25 cellular contexts compared by ENCODE assay signal in the genomic region with DNA sequence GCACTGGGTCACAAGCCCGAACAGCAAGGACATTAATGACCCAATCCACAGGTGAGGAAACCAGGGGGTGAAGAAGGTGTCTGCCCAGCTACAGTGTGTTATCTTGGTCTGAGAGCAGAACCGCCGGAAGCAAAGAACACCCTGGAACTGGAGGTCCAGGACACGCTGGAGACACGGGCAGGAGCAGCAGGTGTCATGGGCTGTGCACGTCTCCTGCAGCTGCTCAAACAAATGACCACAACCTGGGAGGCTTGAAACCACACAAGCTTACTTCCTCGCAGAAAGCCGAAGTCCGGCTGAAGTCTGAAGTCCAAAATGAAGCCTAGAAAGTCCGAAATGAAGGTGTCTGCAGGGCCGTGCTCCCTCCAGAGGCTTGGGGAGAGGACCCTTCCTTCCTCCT.
DNase-seq lines count a peak whose midpoint lies in the region; ATAC-seq, FAIRE-seq and TF ChIP-seq lines count a peak whose summit lies in the region.
"Had no signal": no experiment of that assay in that cellular context is flagged by ENCODE, and none has a peak within 500 bp of the region (broad histone marks: within the 10 kb centered on the region; RNA-seq: fewer than 3 reads in every experiment).

No MANE protein-coding gene starts in this region.

- ATAC-seq in stimulated activated memory B cell treated with anti-CD40 and anti-IgM and Interleukin-4, amounts not matched to agents 10 μg/mL and 1 μg/mL and 100 μg/mL, for 72 hours = no peak
- ATAC-seq: A549, GM12878, Right ventricle myocardium inferior had no signal

- H3K4me3 Mint-ChIP-seq in HFFc6 = no peak overlapping the region
- no peak overlapping the region for H3K4me3 Mint-ChIP-seq in stimulated activated memory B cell treated with anti-CD40 and anti-IgM and Interleukin-4, amounts not matched to agents 10 μg/mL and 1 μg/mL and 100 μg/mL, for 72 hours
- H3K4me3 Mint-ChIP-seq in activated naive CD4-positive, alpha-beta T cell treated with anti-CD3 and anti-CD28 coated beads for 36 hours = no peak overlapping the region
- H3K4me3 Mint-ChIP-seq: CD4-positive, alpha-beta memory T cell; IgD-negative memory B cell had no signal

- no peak overlapping the region for H2AFZ ChIP-seq in osteoblast (ENCODE audit: low read length)
- H2AFZ ChIP-seq: PC-9 had no signal

- H3K27me3 Mint-ChIP-seq in HFFc6 (ENCODE audit: insufficient read depth) = peaks cover 64% of the 10 kb centered on the region
- H3K27me3 Mint-ChIP-seq in stimulated activated memory B cell treated with anti-CD40 and anti-IgM and Interleukin-4, amounts not matched to agents 10 μg/mL and 1 μg/mL and 100 μg/mL, for 72 hours = peaks cover 15% of the 10 kb centered on the region
- peaks cover under 1% of the 10 kb centered on the region for H3K27me3 Mint-ChIP-seq in activated naive CD4-positive, alpha-beta T cell treated with anti-CD3 and anti-CD28 coated beads for 36 hours (ENCODE audit: low read depth)

- peaks cover 6% of the 10 kb centered on the region; the same call in 1 of the 2 replicates for H3K9me3 ChIP-seq in NT2/D1 (ENCODE audit: insufficient read depth, low read length)
- H3K9me3 ChIP-seq in kidney (ENCODE audit: control insufficient read depth in 1 of 2, low read length in 2 of 2) = no peaks in the 10 kb centered on the region
- no peaks in the 10 kb centered on the region for H3K9me3 ChIP-seq in osteoblast (ENCODE audit: low read depth, low read length)
- H3K9me3 ChIP-seq: A549, Caco-2, HAP-1 had no signal

- CTCF ChIA-PET in activated naive CD4-positive, alpha-beta T cell treated with anti-CD3 and anti-CD28 coated beads for 36 hours (lab: Charles Lee) = no interaction called here

- H3K79me2 ChIP-seq in osteoblast (ENCODE audit: insufficient read depth, low read length) = no peaks in the 10 kb centered on the region

- H3K9ac ChIP-seq in NT2/D1 (ENCODE audit: insufficient read length, low read depth) = peak overlapping the region; percentile 23
- no peak overlapping the region for H3K9ac ChIP-seq in kidney (ENCODE audit: low read length in 2 of 2)

- peaks cover 12% of the 10 kb centered on the region for H3K4me1 Mint-ChIP-seq in HFFc6 (ENCODE audit: low read depth)
- no peaks in the 10 kb centered on the region for H3K4me1 Mint-ChIP-seq in stimulated activated memory B cell treated with anti-CD40 and anti-IgM and Interleukin-4, amounts not matched to agents 10 μg/mL and 1 μg/mL and 100 μg/mL, for 72 hours
- H3K4me1 Mint-ChIP-seq in activated naive CD4-positive, alpha-beta T cell treated with anti-CD3 and anti-CD28 coated beads for 36 hours (ENCODE audit: low read depth) = no peaks in the 10 kb centered on the region
- H3K4me1 Mint-ChIP-seq: CD4-positive, alpha-beta memory T cell; IgD-negative memory B cell had no signal

- H3K27me3 ChIP-seq in NT2/D1 (ENCODE audit: insufficient read depth, insufficient read length) = peaks cover 58% of the 10 kb centered on the region
- peaks cover 5% of the 10 kb centered on the region for H3K27me3 ChIP-seq in osteoblast (ENCODE audit: insufficient read depth, low read length)

- intact Hi-C loops in kidney (cut with DNase I) = no loop called here
- intact Hi-C loops in activated naive CD4-positive, alpha-beta T cell treated with anti-CD3 and anti-CD28 coated beads for 36 hours (cut with micrococcal nuclease) = no loop called here

- no peak overlapping the region for H3K27ac ChIP-seq in kidney (ENCODE audit: low read depth in 2 of 2, low read length in 2 of 2)
- H3K27ac ChIP-seq in osteoblast (ENCODE audit: low read depth, low read length) = no peak overlapping the region
- H3K27ac ChIP-seq: A549, PC-9 had no signal

- H3K4me3 ChIP-seq in NT2/D1 (ENCODE audit: insufficient read length, low read depth) (no peak overlapping the region), kidney (ENCODE audit: low read length in 2 of 2) (no peak overlapping the region), osteoblast (ENCODE audit: insufficient read depth, low read length) (no peak overlapping the region), foreskin fibroblast (ENCODE audit: low read depth in 1 of 2, low read length in 2 of 2) (no peak overlapping the region)
- H3K4me3 ChIP-seq: A549, GM12878, HAP-1, PC-9 had no signal

- DNase-seq in HFFc6 = no peak
- DNase-seq in NT2/D1 (ENCODE audit: low read depth, low spot score) = no peak
- DNase-seq in kidney = peak; percentile 40
- DNase-seq in osteoblast (ENCODE audit: insufficient read length, low spot score, missing footprints) = peak; percentile 50
- DNase-seq in SKM-1 treated with dmso at 0.1 percent for 144 hours (lab: John Stamatoyannopoulos, UW; ENCODE audit: unreplicated experiment) = no peak
- DNase-seq in foreskin fibroblast = no peak
- no peak for DNase-seq in activated naive CD4-positive, alpha-beta T cell treated with anti-CD3 and anti-CD28 coated beads for 36 hours
- DNase-seq: C1 segment of cervical spinal cord; CD4-positive, alpha-beta memory T cell; GOT3; NCI-H1048; NCI-H1436; NCI-H1930; NCI-H446 treated with DMSO at 0.1 percent for 48 hours; NCI-H526 treated with DMSO at 0.1 percent for 48 hours; NK-92 treated with Interleukin-12 subunit alpha and Interleukin-12 subunit beta, amount 100 ng/mL, for 24 hours; PC-9 had no signal

- H3K4me1 ChIP-seq in NT2/D1 (ENCODE audit: insufficient read depth, insufficient read length) (peaks cover 3% of the 10 kb centered on the region), kidney (ENCODE audit: control insufficient read depth in 1 of 2, insufficient read depth in 1 of 2, low read depth in 1 of 2, low read length in 2 of 2) (no peaks in the 10 kb centered on the region), osteoblast (ENCODE audit: insufficient read depth, low read length) (no peaks in the 10 kb centered on the region)
- H3K4me1 ChIP-seq: A549, HAP-1 had no signal

- H3K36me3 Mint-ChIP-seq in HFFc6 (ENCODE audit: low read depth) = peaks cover 5% of the 10 kb centered on the region; the same call in 1 of the 2 replicates
- H3K36me3 Mint-ChIP-seq in stimulated activated memory B cell treated with anti-CD40 and anti-IgM and Interleukin-4, amounts not matched to agents 10 μg/mL and 1 μg/mL and 100 μg/mL, for 72 hours = no peaks in the 10 kb centered on the region
- no peaks in the 10 kb centered on the region for H3K36me3 Mint-ChIP-seq in activated naive CD4-positive, alpha-beta T cell treated with anti-CD3 and anti-CD28 coated beads for 36 hours (ENCODE audit: low read depth)
- H3K36me3 Mint-ChIP-seq: CD4-positive, alpha-beta memory T cell; IgD-negative memory B cell had no signal

- H3K27ac Mint-ChIP-seq in HFFc6 = no peak overlapping the region
- H3K27ac Mint-ChIP-seq in stimulated activated memory B cell treated with anti-CD40 and anti-IgM and Interleukin-4, amounts not matched to agents 10 μg/mL and 1 μg/mL and 100 μg/mL, for 72 hours = no peak overlapping the region
- no peak overlapping the region for H3K27ac Mint-ChIP-seq in activated naive CD4-positive, alpha-beta T cell treated with anti-CD3 and anti-CD28 coated beads for 36 hours
- H3K27ac Mint-ChIP-seq: CD4-positive, alpha-beta memory T cell; IgD-negative memory B cell had no signal

- TF ChIP-seq CTCF in HFFc6 (IDR thresholded peaks at IDR 0.05) (0 out of 2 replicates have a peak, but pooled peaks have one; percentile 11), kidney (IDR thresholded peaks at IDR 0.05; ENCODE audit: borderline replicate concordance, extremely low read depth, insufficient read depth) (no peak), osteoblast (IDR thresholded peaks at IDR 0.05; ENCODE audit: extremely low read depth, low read depth, low read length) (no peak), foreskin fibroblast (IDR thresholded peaks at IDR 0.05; ENCODE audit: low read depth, low read length) (no peak)

- no peaks in the 10 kb centered on the region for H4K20me1 ChIP-seq in osteoblast (ENCODE audit: insufficient read depth, low read length)

- no peak for FAIRE-seq in kidney (lab: Jason Lieb, UNC)
- FAIRE-seq: A549, G401.6, GM12878 had no signal

- H3K36me3 ChIP-seq in NT2/D1 (ENCODE audit: insufficient read depth, insufficient read length, low read length) = no peaks in the 10 kb centered on the region
- no peaks in the 10 kb centered on the region for H3K36me3 ChIP-seq in kidney (ENCODE audit: control insufficient read depth in 1 of 2, insufficient read depth in 2 of 2, low read length in 2 of 2)
- H3K36me3 ChIP-seq in osteoblast (ENCODE audit: insufficient read depth, low read length) = no peaks in the 10 kb centered on the region
- H3K36me3 ChIP-seq: HAP-1 had no signal

- H3K9me3 Mint-ChIP-seq in HFFc6 = peaks cover 5% of the 10 kb centered on the region
- H3K9me3 Mint-ChIP-seq in stimulated activated memory B cell treated with anti-CD40 and anti-IgM and Interleukin-4, amounts not matched to agents 10 μg/mL and 1 μg/mL and 100 μg/mL, for 72 hours = no peaks in the 10 kb centered on the region
- H3K9me3 Mint-ChIP-seq in activated naive CD4-positive, alpha-beta T cell treated with anti-CD3 and anti-CD28 coated beads for 36 hours = no peaks in the 10 kb centered on the region
- H3K9me3 Mint-ChIP-seq: CD4-positive, alpha-beta memory T cell had no signal

- no peak overlapping the region for H3K4me2 ChIP-seq in osteoblast (ENCODE audit: insufficient read depth, low read length)
- H3K4me2 ChIP-seq: A549, PC-9 had no signal

Comparison
In these comparisons a context has a peak if more than half of its experiments do, and no peak if none do; other contexts are left out.
1. DNase-seq: peak in kidney (single experiment) and osteoblast (single experiment); none in HFFc6 (single experiment), NT2/D1 (single experiment), SKM-1 treated with dmso at 0.1 percent for 144 hours (single experiment), foreskin fibroblast (0 of 2) and activated naive CD4-positive, alpha-beta T cell treated with anti-CD3 and anti-CD28 coated beads for 36 hours (single experiment).